ENCODE assay signal across 10 cellular contexts in the genomic region with DNA sequence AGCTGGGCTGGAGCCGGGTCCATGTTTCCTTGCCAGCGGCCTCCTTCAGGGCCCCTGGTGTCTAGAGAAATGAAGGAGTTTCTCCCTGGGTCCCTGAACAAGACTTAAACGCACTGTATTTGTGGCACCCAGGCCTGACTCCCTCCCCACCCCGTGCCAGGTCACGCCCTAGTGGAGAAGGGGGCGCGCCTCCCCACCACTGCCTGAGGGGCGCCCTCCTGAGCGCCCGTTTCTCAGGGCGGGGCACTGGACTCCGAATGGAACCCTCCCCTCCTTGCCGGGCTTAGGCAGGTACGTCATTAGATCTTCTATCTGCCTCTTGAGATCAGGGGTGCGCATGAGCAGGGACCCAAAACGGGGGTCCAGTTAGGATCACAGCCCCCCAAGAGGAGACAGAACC. TPM values are rescaled to one million over a fixed set of nuclear protein-coding genes. Genes with fewer than 3 reads are reported as not detected.
DNase-seq lines count a peak whose midpoint lies in the region; ATAC-seq and TF ChIP-seq lines count a peak whose summit lies in the region.
"Had no signal": no experiment of that assay in that cellular context is flagged by ENCODE, and none has a peak within 500 bp of the region (broad histone marks: within the 10 kb centered on the region; RNA-seq: fewer than 3 reads in every experiment).

No MANE protein-coding gene starts in this region.

- peak overlapping the region; percentile 73 for H3K4me3 Mint-ChIP-seq in activated CD8-positive, alpha-beta memory T cell treated with anti-CD3 and anti-CD28 coated beads, Interleukin-2, amount 10 ng/mL, durations not matched to agents 7 days and 5 days
- peak overlapping the region; percentile 78 for H3K4me3 Mint-ChIP-seq in activated T-helper 2 cell treated with anti-CD3 and anti-CD28 coated beads, Interferon-gamma antibody, Interleukin-2, Interleukin-4, amounts not matched to agents 10 μg/mL and 5 μg/mL and 100 μg/mL, durations not matched to agents 14 hours and 24 hours and 36 hours (ENCODE audit: low read depth)

- peaks cover 7% of the 10 kb centered on the region for H3K4me1 Mint-ChIP-seq in activated CD8-positive, alpha-beta memory T cell treated with anti-CD3 and anti-CD28 coated beads, Interleukin-2, amount 10 ng/mL, durations not matched to agents 7 days and 5 days
- H3K4me1 Mint-ChIP-seq in activated T-helper 2 cell treated with anti-CD3 and anti-CD28 coated beads, Interferon-gamma antibody, Interleukin-2, Interleukin-4, amounts not matched to agents 10 μg/mL and 5 μg/mL and 100 μg/mL, durations not matched to agents 14 hours and 24 hours and 36 hours (ENCODE audit: low read depth) = peaks cover 10% of the 10 kb centered on the region

- DNase-seq in activated CD8-positive, alpha-beta memory T cell treated with anti-CD3 and anti-CD28 coated beads, Interleukin-2, amount 10 ng/mL, durations not matched to agents 7 days and 5 days = no peak
- no peak for DNase-seq in activated CD8-positive, alpha-beta memory T cell treated with anti-CD3 and anti-CD28 coated beads for 24 hours
- DNase-seq in activated T-helper 2 cell treated with anti-CD3 and anti-CD28 coated beads, Interferon-gamma antibody, Interleukin-2, Interleukin-4, amounts not matched to agents 10 μg/mL and 5 μg/mL and 100 μg/mL, durations not matched to agents 14 hours and 24 hours and 36 hours (ENCODE audit: low spot score) = no peak
- DNase-seq in lower lobe of right lung (no peak), DMS53 (lab: John Stamatoyannopoulos, UW) (no peak)
- DNase-seq: sigmoid colon had no signal

- no peaks in the 10 kb centered on the region for H3K9me3 ChIP-seq in lower lobe of right lung
- no peaks in the 10 kb centered on the region for H3K9me3 ChIP-seq in subcutaneous abdominal adipose tissue (ENCODE audit: control insufficient read depth in 5 of 5, low read length in 5 of 5)
- H3K9me3 ChIP-seq: sigmoid colon had no signal

- H3K27ac Mint-ChIP-seq in activated CD8-positive, alpha-beta memory T cell treated with anti-CD3 and anti-CD28 coated beads, Interleukin-2, amount 10 ng/mL, durations not matched to agents 7 days and 5 days = peak overlapping the region; percentile 24
- no peak overlapping the region for H3K27ac Mint-ChIP-seq in activated T-helper 2 cell treated with anti-CD3 and anti-CD28 coated beads, Interferon-gamma antibody, Interleukin-2, Interleukin-4, amounts not matched to agents 10 μg/mL and 5 μg/mL and 100 μg/mL, durations not matched to agents 14 hours and 24 hours and 36 hours

- intact Hi-C loops in activated T-helper 2 cell treated with anti-CD3 and anti-CD28 coated beads, Interferon-gamma antibody, Interleukin-2, Interleukin-4, amounts not matched to agents 10 μg/mL and 5 μg/mL and 100 μg/mL, durations not matched to agents 14 hours and 24 hours and 36 hours (cut with micrococcal nuclease) = loop anchor here (5.0 kb wide), 1 partner anchor 289 kb away; no protein-coding TSS in a partner anchor
- intact Hi-C loops in lower lobe of right lung (cut with DNase I) = no loop called here

- CTCF ChIA-PET in activated CD8-positive, alpha-beta memory T cell treated with anti-CD3 and anti-CD28 coated beads, Interleukin-2, amount 10 ng/mL, durations not matched to agents 7 days and 5 days (lab: Charles Lee) = interaction anchor here (0.8 to 5.6 kb wide), 8 partner anchors 13 to 359 kb away, joined by 3 to 86 read pairs (median 8); no protein-coding TSS in a partner anchor

- H3K9ac ChIP-seq in subcutaneous abdominal adipose tissue (ENCODE audit: low read length in 5 of 5) = peak overlapping the region in 3 of 5 donors; percentile 16 to 30 (median 19)

- H3K27ac ChIP-seq in lower lobe of right lung = no peak overlapping the region
- H3K27ac ChIP-seq in subcutaneous abdominal adipose tissue (ENCODE audit: low read depth, low read length) = no peak overlapping the region
- H3K27ac ChIP-seq: sigmoid colon had no signal

- TF ChIP-seq POLR2A in GM18505 (IDR thresholded peaks at IDR 0.05; ENCODE audit: borderline replicate concordance, extremely low read depth, insufficient read depth, insufficient read length) = no peak

- H3K4me3 ChIP-seq in lower lobe of right lung (peak overlapping the region; percentile 44), subcutaneous abdominal adipose tissue (ENCODE audit: low read depth in 1 of 5, low read length in 5 of 5) (peak overlapping the region in 1 of 5 donors; percentile 66)

- peaks cover 4% of the 10 kb centered on the region for H3K27me3 Mint-ChIP-seq in activated CD8-positive, alpha-beta memory T cell treated with anti-CD3 and anti-CD28 coated beads, Interleukin-2, amount 10 ng/mL, durations not matched to agents 7 days and 5 days
- no peaks in the 10 kb centered on the region for H3K27me3 Mint-ChIP-seq in activated T-helper 2 cell treated with anti-CD3 and anti-CD28 coated beads, Interferon-gamma antibody, Interleukin-2, Interleukin-4, amounts not matched to agents 10 μg/mL and 5 μg/mL and 100 μg/mL, durations not matched to agents 14 hours and 24 hours and 36 hours (ENCODE audit: low read depth)

- H3K27me3 ChIP-seq in lower lobe of right lung (ENCODE audit: low read depth) (no peaks in the 10 kb centered on the region), subcutaneous abdominal adipose tissue (ENCODE audit: control insufficient read depth in 5 of 5, insufficient read depth in 4 of 5, low read length in 5 of 5) (peaks cover 0 to 28% (median 3%) of the 10 kb centered on the region in 5 donors)
- H3K27me3 ChIP-seq: sigmoid colon had no signal

- H3K9me3 Mint-ChIP-seq in activated CD8-positive, alpha-beta memory T cell treated with anti-CD3 and anti-CD28 coated beads, Interleukin-2, amount 10 ng/mL, durations not matched to agents 7 days and 5 days (ENCODE audit: low read depth) = no peaks in the 10 kb centered on the region
- H3K9me3 Mint-ChIP-seq in activated T-helper 2 cell treated with anti-CD3 and anti-CD28 coated beads, Interferon-gamma antibody, Interleukin-2, Interleukin-4, amounts not matched to agents 10 μg/mL and 5 μg/mL and 100 μg/mL, durations not matched to agents 14 hours and 24 hours and 36 hours = no peaks in the 10 kb centered on the region
- H3K9me3 Mint-ChIP-seq: activated naive CD4-positive, alpha-beta T cell treated with anti-CD3 and anti-CD28 coated beads, Interleukin-2, amount 50 U/mL, for 72 hours had no signal

- H3K36me3 ChIP-seq in lower lobe of right lung (peaks cover 15% of the 10 kb centered on the region), subcutaneous abdominal adipose tissue (ENCODE audit: control insufficient read depth in 5 of 5, insufficient read depth in 5 of 5, low read length in 5 of 5) (peaks cover 0 to 17% (median 10%) of the 10 kb centered on the region in 5 donors)

- peak; percentile 25 for ATAC-seq in activated CD8-positive, alpha-beta memory T cell treated with anti-CD3 and anti-CD28 coated beads, Interleukin-2, amount 10 ng/mL, durations not matched to agents 7 days and 5 days
- ATAC-seq in lower lobe of right lung = peak; percentile 1 to 24
- no peak for ATAC-seq in HG03039 (IDR thresholded peaks at IDR 0.05; ENCODE audit: unreplicated experiment)
- ATAC-seq in GM18505 (IDR thresholded peaks at IDR 0.05; ENCODE audit: unreplicated experiment) = no peak

- H3K4me1 ChIP-seq in lower lobe of right lung (peaks cover 16% of the 10 kb centered on the region), subcutaneous abdominal adipose tissue (ENCODE audit: control insufficient read depth in 5 of 5, insufficient read depth in 5 of 5, low read length in 5 of 5) (peaks cover 0 to 13% (median 8%) of the 10 kb centered on the region in 5 donors)

- no peak for TF ChIP-seq CTCF in lower lobe of right lung (IDR thresholded peaks at IDR 0.05)

- H3K36me3 Mint-ChIP-seq in activated CD8-positive, alpha-beta memory T cell treated with anti-CD3 and anti-CD28 coated beads, Interleukin-2, amount 10 ng/mL, durations not matched to agents 7 days and 5 days = no peaks in the 10 kb centered on the region
- H3K36me3 Mint-ChIP-seq in activated T-helper 2 cell treated with anti-CD3 and anti-CD28 coated beads, Interferon-gamma antibody, Interleukin-2, Interleukin-4, amounts not matched to agents 10 μg/mL and 5 μg/mL and 100 μg/mL, durations not matched to agents 14 hours and 24 hours and 36 hours (ENCODE audit: low read depth) = peaks cover 2% of the 10 kb centered on the region
- H3K36me3 Mint-ChIP-seq: activated naive CD4-positive, alpha-beta T cell treated with anti-CD3 and anti-CD28 coated beads, Interleukin-2, amount 50 U/mL, for 72 hours had no signal

RNA-seq across cellular contexts. Expression of gene ODC1, which starts 16.3 kb away (rescaled TPM):
- total RNA-seq in activated CD8-positive, alpha-beta memory T cell treated with anti-CD3 and anti-CD28 coated beads, Interleukin-2, amount 10 ng/mL, durations not matched to agents 7 days and 5 days = 10 to 100 TPM; 64.8 to 80.3 TPM
- total RNA-seq in activated T-helper 2 cell treated with anti-CD3 and anti-CD28 coated beads, Interferon-gamma antibody, Interleukin-2, Interleukin-4, amounts not matched to agents 10 μg/mL and 5 μg/mL and 100 μg/mL, durations not matched to agents 14 hours and 24 hours and 36 hours = 161 and 164 TPM in 2 replicates
- total RNA-seq in lower lobe of right lung = 30.1 TPM

Comparison
In these comparisons a context has a peak if more than half of its experiments do, and no peak if none do; other contexts are left out.
1. ATAC-seq: peak in activated CD8-positive, alpha-beta memory T cell treated with anti-CD3 and anti-CD28 coated beads, Interleukin-2, amount 10 ng/mL, durations not matched to agents 7 days and 5 days (single experiment) and lower lobe of right lung (2 of 2); none in HG03039 (single experiment) and GM18505 (single experiment).